25 cellular contexts compared by ENCODE assay signal in the genomic region with DNA sequence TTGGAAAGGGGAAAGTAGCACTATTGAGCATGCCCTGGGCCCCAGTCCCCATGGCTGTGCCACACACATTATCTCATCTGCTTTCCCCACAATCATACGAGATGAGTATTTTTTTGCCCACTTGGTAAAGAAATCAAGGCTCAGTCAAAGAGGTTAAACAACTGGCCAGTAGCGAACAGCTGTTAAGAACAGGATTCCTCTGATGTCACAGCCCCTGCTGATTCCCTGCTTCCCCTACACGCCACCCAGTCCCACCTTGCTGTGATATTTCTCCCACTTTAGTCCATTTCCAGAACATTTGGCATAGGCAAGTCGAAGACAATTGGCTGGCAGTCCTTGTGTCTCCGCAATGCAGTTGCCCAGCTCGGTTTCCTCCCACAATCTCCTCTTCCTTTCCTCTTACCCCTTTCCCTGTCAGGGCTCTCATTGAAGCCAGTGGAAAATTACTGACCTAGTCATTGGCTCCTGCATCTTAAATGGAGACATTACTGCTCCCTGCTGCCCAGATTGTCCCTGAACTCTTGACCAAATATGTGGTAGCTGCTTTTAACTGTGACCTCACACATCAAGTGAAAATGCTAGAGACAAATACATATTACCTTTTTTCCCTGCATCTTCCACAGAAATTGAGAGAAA. TPM values are rescaled to one million over a fixed set of nuclear protein-coding genes. Genes with fewer than 3 reads are reported as not detected.
DNase-seq lines count a peak whose midpoint lies in the region; ATAC-seq, FAIRE-seq and TF ChIP-seq lines count a peak whose summit lies in the region.
"Had no signal": no experiment of that assay in that cellular context is flagged by ENCODE, and none has a peak within 500 bp of the region (broad histone marks: within the 10 kb centered on the region; RNA-seq: fewer than 3 reads in every experiment).

No MANE protein-coding gene starts in this region.

- H3K4me1 ChIP-seq in PC-3 (ENCODE audit: insufficient read depth, low read length) (no peaks in the 10 kb centered on the region), endothelial cell of umbilical vein (ENCODE audit: control insufficient read depth, extremely low read depth, insufficient read depth, low read length) (no peaks in the 10 kb centered on the region), subcutaneous abdominal adipose tissue (ENCODE audit: control insufficient read depth in 5 of 5, insufficient read depth in 5 of 5, low read length in 5 of 5) (peaks cover 2 to 14% (median 10%) of the 10 kb centered on the region in 5 donors), lower lobe of right lung (no peaks in the 10 kb centered on the region)
- H3K4me1 ChIP-seq: transverse colon had no signal

- no peaks in the 10 kb centered on the region for H4K20me1 ChIP-seq in PC-3 (ENCODE audit: low read length)
- H4K20me1 ChIP-seq in endothelial cell of umbilical vein (replicated peaks; ENCODE audit: control insufficient read depth, extremely low read depth, insufficient read depth, low read length), result no peaks in the 10 kb centered on the region

- POLR2A ChIA-PET in PC-3 (lab: Charles Lee; ENCODE audit: unreplicated experiment) (interaction anchor here (0.6 kb wide), 1 partner anchor 19 kb away, joined by 3 read pairs; no protein-coding TSS in a partner anchor), endothelial cell of umbilical vein (lab: Charles Lee) (no interaction called here)
- POLR2A ChIA-PET in CD4-positive, alpha-beta T cell (lab: Charles Lee), result no interaction called here

- H3F3A ChIP-seq in PC-3 (ENCODE audit: low read length, unreplicated experiment), result no peaks in the 10 kb centered on the region

- no peak overlapping the region for H3K27ac Mint-ChIP-seq in effector memory CD8-positive, alpha-beta T cell
- H3K27ac Mint-ChIP-seq in CD4-positive, alpha-beta T cell, result no peak overlapping the region
- H3K27ac Mint-ChIP-seq: activated naive CD8-positive, alpha-beta T cell treated with anti-CD3 and anti-CD28 coated beads for 36 hours; activated T-helper 2 cell treated with anti-CD3 and anti-CD28 coated beads, Interferon-gamma antibody, Interleukin-2, Interleukin-4, amounts not matched to agents 10 μg/mL and 5 μg/mL and 100 μg/mL, durations not matched to agents 14 hours and 24 hours and 36 hours; mesothelial cell of epicardium; nephron; stimulated activated naive CD8-positive, alpha-beta T cell treated with anti-CD3 and anti-CD28 coated beads, Interleukin-15, Interleukin-2, amounts not matched to agents 100 ng/mL and 50 ng/mL, for 24 hours; T-cell had no signal

- no peak overlapping the region for H3K4me3 ChIP-seq in PC-3 (ENCODE audit: low read length)
- H3K4me3 ChIP-seq in endothelial cell of umbilical vein (replicated peaks in 1 of 3; ENCODE audit: insufficient read depth in 1 of 3, low read depth in 1 of 3, low read length in 3 of 3), result no peak overlapping the region
- H3K4me3 ChIP-seq in subcutaneous abdominal adipose tissue (ENCODE audit: low read depth in 1 of 5, low read length in 5 of 5), result no peak overlapping the region
- H3K4me3 ChIP-seq in lower lobe of right lung, result no peak overlapping the region
- H3K4me3 ChIP-seq: smooth muscle cell, transverse colon had no signal

- H2AFZ ChIP-seq in PC-3 (ENCODE audit: low read length), result no peak overlapping the region
- no peak overlapping the region for H2AFZ ChIP-seq in endothelial cell of umbilical vein (ENCODE audit: low read depth, low read length)

- H3K27me3 ChIP-seq in PC-3 (ENCODE audit: low read length) (no peaks in the 10 kb centered on the region), endothelial cell of umbilical vein (ENCODE audit: control insufficient read depth in 2 of 2, insufficient read depth in 2 of 2, low read length in 2 of 2) (peaks cover 5% of the 10 kb centered on the region in 2 experiments), subcutaneous abdominal adipose tissue (ENCODE audit: control insufficient read depth in 5 of 5, insufficient read depth in 4 of 5, low read length in 5 of 5) (no peaks in the 10 kb centered on the region), lower lobe of right lung (ENCODE audit: low read depth) (no peaks in the 10 kb centered on the region)
- no peaks in the 10 kb centered on the region for H3K27me3 ChIP-seq in CD4-positive, alpha-beta T cell (ENCODE audit: control insufficient read depth, insufficient read depth, low read length)
- H3K27me3 ChIP-seq: transverse colon had no signal

- H3K4me2 ChIP-seq in PC-3 (ENCODE audit: low read length), result no peak overlapping the region
- H3K4me2 ChIP-seq in endothelial cell of umbilical vein (ENCODE audit: insufficient read depth, low read length), result no peak overlapping the region
- H3K4me2 ChIP-seq: KMS-11, smooth muscle cell had no signal

- H3K9me2 ChIP-seq in PC-3 (replicated peaks; ENCODE audit: low read length), result no peaks in the 10 kb centered on the region

- BruUV-seq in PC-3 (replicated peaks; lab: Mats Ljungman, UMichigan) (no TSS peak), endothelial cell of umbilical vein (replicated peaks; lab: Mats Ljungman, UMichigan) (no TSS peak)

- H3K9ac ChIP-seq in PC-3 (ENCODE audit: low read length) (no peak overlapping the region), endothelial cell of umbilical vein (replicated peaks; ENCODE audit: extremely low read depth, insufficient read depth, low read length) (no peak overlapping the region), subcutaneous abdominal adipose tissue (ENCODE audit: low read length in 5 of 5) (no peak overlapping the region)
- H3K9ac ChIP-seq: KMS-11 had no signal

- CTCF ChIA-PET in PC-3 (lab: Charles Lee) (interaction anchor here (0.5 kb wide), 1 partner anchor 74 kb away, joined by 5 read pairs; no protein-coding TSS in a partner anchor), endothelial cell of umbilical vein (lab: Charles Lee) (interaction anchor here (0.9 to 1.6 kb wide), 3 partner anchors 19 to 111 kb away, joined by 3 to 4 read pairs (median 4); no protein-coding TSS in a partner anchor)
- CTCF ChIA-PET in CD4-positive, alpha-beta T cell (lab: Charles Lee), result no interaction called here

- FAIRE-seq in endothelial cell of umbilical vein (lab: Jason Lieb, UNC), result no peak
- FAIRE-seq: TTC549 had no signal

- ATAC-seq in PC-3 (peak; percentile 31; the same call in 1 of the 2 replicates), left lobe of liver (peak; percentile 76), lower lobe of right lung (no peak)
- no peak for ATAC-seq in effector memory CD8-positive, alpha-beta T cell (replicated peaks)
- ATAC-seq in CD4-positive, alpha-beta T cell (ENCODE audit: poor library complexity), result no peak
- ATAC-seq: T-cell had no signal

- TF ChIP-seq CTCF in PC-3 (conservative IDR thresholded peaks at IDR 0.05; ENCODE audit: low read depth, low read length) (no peak), endothelial cell of umbilical vein (IDR thresholded peaks at IDR 0.05; ENCODE audit: extremely low read depth in 1 of 2, insufficient read depth in 1 of 2, low read depth in 1 of 2, low read length in 2 of 2) (no peak), lower lobe of right lung (IDR thresholded peaks at IDR 0.05) (no peak)
- TF ChIP-seq CTCF in CD4-positive, alpha-beta T cell (IDR thresholded peaks at IDR 0.05), result no peak

- intact Hi-C loops in PC-3 (cut with micrococcal nuclease) (no loop called here), endothelial cell of umbilical vein (cut with micrococcal nuclease) (no loop called here), lower lobe of right lung (cut with DNase I) (no loop called here)
- intact Hi-C loops in CD4-positive, alpha-beta T cell (cut with DNase I, micrococcal nuclease), result no loop called here

- H3K36me3 ChIP-seq in PC-3 (ENCODE audit: low read depth, low read length) (no peaks in the 10 kb centered on the region), endothelial cell of umbilical vein (ENCODE audit: control insufficient read depth in 2 of 2, extremely low read depth in 1 of 2, insufficient read depth in 2 of 2, low read length in 2 of 2) (no peaks in the 10 kb centered on the region), subcutaneous abdominal adipose tissue (ENCODE audit: control insufficient read depth in 5 of 5, insufficient read depth in 5 of 5, low read length in 5 of 5) (no peaks in the 10 kb centered on the region), lower lobe of right lung (no peaks in the 10 kb centered on the region)
- H3K36me3 ChIP-seq: transverse colon had no signal

- H3K4me3 Mint-ChIP-seq in effector memory CD8-positive, alpha-beta T cell, result no peak overlapping the region
- H3K4me3 Mint-ChIP-seq in CD4-positive, alpha-beta T cell, result no peak overlapping the region
- H3K4me3 Mint-ChIP-seq: activated naive CD8-positive, alpha-beta T cell treated with anti-CD3 and anti-CD28 coated beads for 36 hours; mesothelial cell of epicardium; nephron; stimulated activated naive CD8-positive, alpha-beta T cell treated with anti-CD3 and anti-CD28 coated beads, Interleukin-15, Interleukin-2, amounts not matched to agents 100 ng/mL and 50 ng/mL, for 24 hours; T-cell had no signal

- no peaks in the 10 kb centered on the region for H3K36me3 Mint-ChIP-seq in effector memory CD8-positive, alpha-beta T cell (ENCODE audit: insufficient read depth)
- H3K36me3 Mint-ChIP-seq in CD4-positive, alpha-beta T cell (ENCODE audit: low read depth), result no peaks in the 10 kb centered on the region
- H3K36me3 Mint-ChIP-seq: activated naive CD8-positive, alpha-beta T cell treated with anti-CD3 and anti-CD28 coated beads for 36 hours; mesothelial cell of epicardium had no signal

- no peaks in the 10 kb centered on the region for H3K4me1 Mint-ChIP-seq in effector memory CD8-positive, alpha-beta T cell (ENCODE audit: low read depth in 2 of 2)
- no peaks in the 10 kb centered on the region for H3K4me1 Mint-ChIP-seq in CD4-positive, alpha-beta T cell (ENCODE audit: low read depth)
- H3K4me1 Mint-ChIP-seq: activated naive CD8-positive, alpha-beta T cell treated with anti-CD3 and anti-CD28 coated beads for 36 hours; T-cell had no signal

- no peaks in the 10 kb centered on the region for H3K9me3 Mint-ChIP-seq in effector memory CD8-positive, alpha-beta T cell
- no peaks in the 10 kb centered on the region for H3K9me3 Mint-ChIP-seq in CD4-positive, alpha-beta T cell
- H3K9me3 Mint-ChIP-seq: activated naive CD8-positive, alpha-beta T cell treated with anti-CD3 and anti-CD28 coated beads for 36 hours had no signal

- no peaks in the 10 kb centered on the region for H3K9me1 ChIP-seq in endothelial cell of umbilical vein (replicated peaks; ENCODE audit: control insufficient read depth, extremely low read depth, insufficient read depth, low read length)

- no peak for TF ChIP-seq POLR2A in endothelial cell of umbilical vein (IDR thresholded peaks at IDR 0.05; ENCODE audit: low read depth, low read length)

- dilution Hi-C loops in endothelial cell of umbilical vein (cut with MboI; ENCODE audit: extremely low pct_ligation_motif_present, low sequenced_read_pairs), result no loop called here

- H3K79me2 ChIP-seq in PC-3 (ENCODE audit: low read length) (no peaks in the 10 kb centered on the region), endothelial cell of umbilical vein (ENCODE audit: control insufficient read depth, insufficient read depth, low read length) (no peaks in the 10 kb centered on the region)

- DNase-seq in PC-3, result no peak
- peak; percentile 19 for DNase-seq in endothelial cell of umbilical vein (ENCODE audit: low read depth, low spot score)
- no peak for DNase-seq in left lobe of liver (ENCODE audit: low spot score)
- DNase-seq in effector memory CD8-positive, alpha-beta T cell, result no peak
- DNase-seq in lower lobe of right lung, result no peak
- DNase-seq in CD4-positive, alpha-beta T cell, result no peak
- DNase-seq: activated CD4-positive, alpha-beta T cell treated with anti-CD3 and anti-CD28 coated beads for 4 hours; activated naive CD8-positive, alpha-beta T cell treated with anti-CD3 and anti-CD28 coated beads for 36 hours; DND-41; HCEC 1CT; hypothalamus; NCI-H1092 treated with DMSO at 0.1 percent for 48 hours; NCI-H2081 treated with DMSO at 0.1 percent for 48 hours; NCI-H510A treated with DMSO at 0.1 percent for 48 hours; stimulated activated CD4-positive, alpha-beta T cell treated with anti-CD3 and anti-CD28 coated beads, Interleukin-4, amount 100 ng/mL, for 1 hour; T-cell; transverse colon had no signal

- H3K27ac ChIP-seq in PC-3 (ENCODE audit: low read length), result no peak overlapping the region
- H3K27ac ChIP-seq in endothelial cell of umbilical vein (ENCODE audit: insufficient read depth, low read depth, low read length), result no peak overlapping the region
- peak overlapping the region; percentile 2 for H3K27ac ChIP-seq in subcutaneous abdominal adipose tissue (ENCODE audit: low read depth, low read length)
- no peak overlapping the region for H3K27ac ChIP-seq in lower lobe of right lung
- no peak overlapping the region for H3K27ac ChIP-seq in CD4-positive, alpha-beta T cell (ENCODE audit: low read depth, low read length)
- H3K27ac ChIP-seq: KMS-11, transverse colon had no signal

- H3K27me3 Mint-ChIP-seq in effector memory CD8-positive, alpha-beta T cell, result peaks cover 0 to 6% of the 10 kb centered on the region in 2 donors
- H3K27me3 Mint-ChIP-seq in CD4-positive, alpha-beta T cell, result no peaks in the 10 kb centered on the region
- H3K27me3 Mint-ChIP-seq: activated naive CD8-positive, alpha-beta T cell treated with anti-CD3 and anti-CD28 coated beads for 36 hours; T-cell had no signal

- H3K9me3 ChIP-seq in PC-3 (ENCODE audit: low read length) (no peaks in the 10 kb centered on the region), endothelial cell of umbilical vein (replicated peaks; ENCODE audit: control insufficient read depth, insufficient read depth, low read length) (no peaks in the 10 kb centered on the region), subcutaneous abdominal adipose tissue (ENCODE audit: control insufficient read depth in 5 of 5, low read length in 5 of 5) (no peaks in the 10 kb centered on the region), lower lobe of right lung (no peaks in the 10 kb centered on the region)
- H3K9me3 ChIP-seq in CD4-positive, alpha-beta T cell (ENCODE audit: control insufficient read depth, low read length), result no peaks in the 10 kb centered on the region
- H3K9me3 ChIP-seq: transverse colon had no signal

RNA-seq across cellular contexts. Expression of a gene that starts 56.5 kb away (rescaled TPM):
- total RNA-seq in PC-3 (2014; rRNA removed) (28.3 and 31.8 TPM in 2 replicates), endothelial cell of umbilical vein (0.23 and 0.42 TPM in 2 replicates), left lobe of liver (10.3 TPM), lower lobe of right lung (7.9 TPM)
- polyA plus RNA-seq in endothelial cell of umbilical vein, result 0.13 and 0.40 TPM in 2 replicates
- 0.25 and 0.38 TPM in 2 replicates for polyA plus RNA-seq in endothelial cell of umbilical vein (2011; cell fraction: cytosol; rRNA removed)
- polyA plus RNA-seq in endothelial cell of umbilical vein (2011; cell fraction: nucleus; rRNA removed), result 0.17 and 1.3 TPM in 2 replicates
- polyA plus RNA-seq in endothelial cell of umbilical vein (2012), result 0.24 TPM in 1 of 2 replicates, not detected in the other
- polyA minus RNA-seq in endothelial cell of umbilical vein, result 0.46 and 0.47 TPM in 2 replicates
- polyA minus RNA-seq in endothelial cell of umbilical vein (2011; cell fraction: cytosol; rRNA and poly(A)+ RNA removed), result 0.82 TPM
- 0.43 and 0.58 TPM in 2 replicates for polyA minus RNA-seq in endothelial cell of umbilical vein (2011; cell fraction: nucleus; rRNA and poly(A)+ RNA removed)
- total RNA-seq in CD4-positive, alpha-beta T cell, result 1 to 10 TPM; 4.4 to 4.6 TPM

Comparison
In these comparisons a context has a peak if more than half of its experiments do, and no peak if none do; other contexts are left out.
1. ATAC-seq: peak in PC-3 (single experiment) and left lobe of liver (single experiment); none in effector memory CD8-positive, alpha-beta T cell (single experiment), lower lobe of right lung (0 of 2) and CD4-positive, alpha-beta T cell (single experiment).